8 cellular contexts compared by ENCODE assay signal in the genomic region with DNA sequence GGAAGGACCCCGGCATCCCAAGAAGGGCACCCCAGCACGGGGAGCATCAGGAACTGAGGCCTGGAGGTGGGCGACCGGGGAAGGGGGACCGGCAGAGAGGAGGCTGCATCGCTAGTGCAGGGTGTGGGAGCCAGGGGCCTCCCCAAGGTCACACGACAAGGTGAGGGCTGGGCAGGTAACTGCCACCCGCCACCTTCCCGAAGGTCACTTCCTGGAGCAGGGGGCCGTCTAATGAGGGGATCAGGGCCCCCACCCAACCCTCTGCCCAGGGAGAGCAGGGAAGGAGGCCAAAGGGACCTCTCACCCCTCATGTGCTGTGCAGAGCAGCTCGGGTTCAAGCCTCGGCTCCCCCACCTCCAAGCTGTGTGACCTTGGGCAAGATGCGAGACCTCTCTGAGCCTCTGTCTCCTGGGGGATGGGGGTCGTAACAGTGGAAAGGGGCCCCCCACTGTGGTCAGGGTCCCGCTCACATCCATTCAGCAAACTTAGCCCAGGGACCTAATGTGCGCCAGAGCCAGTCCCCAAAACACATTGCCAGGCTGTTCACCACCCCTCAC. TPM values are rescaled to one million over a fixed set of nuclear protein-coding genes. Genes with fewer than 3 reads are reported as not detected.
A peak's percentile ranks its signal among the peaks of the same experiment; 100 is the strongest.
DNase-seq lines count a peak whose midpoint lies in the region; ATAC-seq and TF ChIP-seq lines count a peak whose summit lies in the region.

No MANE protein-coding gene starts in this region.

- TF ChIP-seq RAD21 in liver (IDR thresholded peaks at IDR 0.05): no peak

- peaks cover 3% of the 10 kb centered on the region for H4K20me1 ChIP-seq in H9 (ENCODE audit: control insufficient read depth, insufficient read depth, insufficient read length)

- H3K27ac Mint-ChIP-seq in activated CD4-positive, alpha-beta T cell treated with anti-CD3 and anti-CD28 coated beads, Interleukin-2, amount 10 ng/mL, durations not matched to agents 24 days and 14 days: no peak overlapping the region
- H3K27ac Mint-ChIP-seq in H9: no peak overlapping the region

- H3K4ac ChIP-seq in H9 (ENCODE audit: low read depth, low read length): no peak overlapping the region

- no peak for DNase-seq in activated CD4-positive, alpha-beta T cell treated with anti-CD3 and anti-CD28 coated beads, Interleukin-2, amount 10 ng/mL, durations not matched to agents 24 days and 14 days
- no peak for DNase-seq in activated CD4-positive, alpha-beta T cell treated with anti-CD3 and anti-CD28 coated beads for 4 hours
- DNase-seq in adrenal gland: no peak
- no peak for DNase-seq in suprapubic skin (ENCODE audit: low spot score in 2 of 2)
- no peak for DNase-seq in NCI-H226
- no peak for DNase-seq in H9

- H3K23ac ChIP-seq in H9 (ENCODE audit: insufficient read length, low read depth, low read length): no peak overlapping the region

- no peak overlapping the region for H2BK5ac ChIP-seq in H9 (ENCODE audit: insufficient read length, low read length)

- H4K8ac ChIP-seq in H9 (replicated peaks; ENCODE audit: insufficient read length, low read depth, low read length): no peak overlapping the region

- H3K23me2 ChIP-seq in H9 (ENCODE audit: insufficient read length, low read depth, low read length, poor library complexity, severe bottlenecking): peaks cover 8% of the 10 kb centered on the region

- H3K9me3 Mint-ChIP-seq in activated CD4-positive, alpha-beta T cell treated with anti-CD3 and anti-CD28 coated beads, Interleukin-2, amount 10 ng/mL, durations not matched to agents 24 days and 14 days: no peaks in the 10 kb centered on the region
- H3K9me3 Mint-ChIP-seq in H9: no peaks in the 10 kb centered on the region

- WGBS in adrenal gland, 4 donors: 40 to 43% (median 42%) methylated on average over 1 to 16 of the region's 16 CpGs
- 47% methylated on average over 16 of the region's 16 CpGs for WGBS in liver
- 41% methylated on average over 6 of the region's 16 CpGs for WGBS in suprapubic skin
- WGBS in H9 (ENCODE audit: extremely low coverage, insufficient read length, low lambda C conversion rate): no CpG with 5 or more reads among the region's 16 CpGs

- no peak overlapping the region for H2AK5ac ChIP-seq in H9 (ENCODE audit: insufficient read length, low read length)

- H3T11ph ChIP-seq in H9 (ENCODE audit: low read length): no peak overlapping the region

- TF ChIP-seq POLR2A in adrenal gland (IDR thresholded peaks at IDR 0.05) (peak in 1 of 2 donors; percentile 30), suprapubic skin (IDR thresholded peaks at IDR 0.05) (no peak)

- H3K27me3 ChIP-seq in adrenal gland (no peaks in the 10 kb centered on the region), liver (ENCODE audit: control insufficient read depth in 4 of 4, insufficient read depth in 4 of 4, low read length in 3 of 4) (no peaks in the 10 kb centered on the region), suprapubic skin (no peaks in the 10 kb centered on the region), H9 (ENCODE audit: insufficient read depth, low read length) (no peaks in the 10 kb centered on the region)

- H3K36me3 Mint-ChIP-seq in activated CD4-positive, alpha-beta T cell treated with anti-CD3 and anti-CD28 coated beads, Interleukin-2, amount 10 ng/mL, durations not matched to agents 24 days and 14 days (ENCODE audit: low read depth): peaks cover 19% of the 10 kb centered on the region
- H3K36me3 Mint-ChIP-seq in H9 (ENCODE audit: insufficient read depth in 1 of 3, low read depth in 3 of 3): peaks cover 4 to 11% (median 10%) of the 10 kb centered on the region in 3 experiments; a peak in 5 of 7 replicates

- H2BK120ac ChIP-seq in H9 (ENCODE audit: low read depth, low read length, poor library complexity, severe bottlenecking): no peak overlapping the region

- ATAC-seq in GM18502 (IDR thresholded peaks at IDR 0.05; ENCODE audit: poor library complexity, unreplicated experiment): no peak

- no peaks in the 10 kb centered on the region for H3K27me3 Mint-ChIP-seq in activated CD4-positive, alpha-beta T cell treated with anti-CD3 and anti-CD28 coated beads, Interleukin-2, amount 10 ng/mL, durations not matched to agents 24 days and 14 days
- no peaks in the 10 kb centered on the region; the same call in 1 of the 2 replicates for H3K27me3 Mint-ChIP-seq in H9 (ENCODE audit: low read depth)

- no peak overlapping the region for H2AFZ ChIP-seq in H9 (ENCODE audit: low read length)

- H3K4me1 ChIP-seq in adrenal gland (replicated peaks in 1 of 2) (peaks cover 68 to 70% of the 10 kb centered on the region in 2 donors), liver (ENCODE audit: control insufficient read depth in 4 of 4, insufficient read depth in 4 of 4, low read length in 3 of 4) (peaks cover 42 to 69% (median 53%) of the 10 kb centered on the region in 4 donors), suprapubic skin (peaks cover 73% of the 10 kb centered on the region), H9 (ENCODE audit: insufficient read depth, low read length) (no peaks in the 10 kb centered on the region; the same call in 1 of the 2 replicates)

- peak overlapping the region; percentile 73 to 98 (median 93) for H3K27ac ChIP-seq in adrenal gland
- peak overlapping the region; percentile 86 to 94 for H3K27ac ChIP-seq in liver (ENCODE audit: low read depth in 1 of 2, low read length in 2 of 2)
- peak overlapping the region; percentile 86 for H3K27ac ChIP-seq in suprapubic skin
- no peak overlapping the region for H3K27ac ChIP-seq in H9 (ENCODE audit: insufficient read length, low read depth, low read length)

- H3K36me3 ChIP-seq in adrenal gland (replicated peaks in 1 of 2) (no peaks in the 10 kb centered on the region), liver (ENCODE audit: control insufficient read depth in 4 of 4, insufficient read depth in 3 of 4, low read depth in 1 of 4, low read length in 3 of 4) (peaks cover 0 to 4% (median 0%) of the 10 kb centered on the region in 4 donors), suprapubic skin (no peaks in the 10 kb centered on the region)

- H2BK12ac ChIP-seq in H9 (ENCODE audit: insufficient read length, low read depth, low read length): no peak overlapping the region

- no peak overlapping the region for H3K56ac ChIP-seq in H9 (ENCODE audit: insufficient read length, low read depth, low read length)

- H3K4me3 Mint-ChIP-seq in activated CD4-positive, alpha-beta T cell treated with anti-CD3 and anti-CD28 coated beads, Interleukin-2, amount 10 ng/mL, durations not matched to agents 24 days and 14 days: peak overlapping the region; percentile 21
- H3K4me3 Mint-ChIP-seq in H9: no peak overlapping the region

- intact Hi-C loops in activated CD4-positive, alpha-beta T cell treated with anti-CD3 and anti-CD28 coated beads, Interleukin-2, amount 10 ng/mL, durations not matched to agents 24 days and 14 days (cut with micrococcal nuclease): no loop called here
- intact Hi-C loops in adrenal gland (cut with DNase I): loop anchor here in 1 of 2 donors (5.0 kb wide), 1 partner anchor 48 kb away; no protein-coding TSS in a partner anchor

- H3K18ac ChIP-seq in H9 (ENCODE audit: insufficient read length, low read depth, low read length): no peak overlapping the region

- peaks cover 37% of the 10 kb centered on the region; the same call in 1 of the 2 replicates for H3K79me2 ChIP-seq in H9 (ENCODE audit: insufficient read depth, low read length)

- no peak overlapping the region for H3K4me2 ChIP-seq in H9 (ENCODE audit: insufficient read depth, insufficient read length, low read length)

- H4K5ac ChIP-seq in H9 (ENCODE audit: insufficient read length, low read depth, low read length): no peak overlapping the region

- H3K9ac ChIP-seq in liver (ENCODE audit: low read depth in 1 of 2, low read length in 2 of 2) (peak overlapping the region in 1 of 2 donors; percentile 14), H9 (ENCODE audit: extremely low read depth, insufficient read length, low read length) (no peak overlapping the region)

- H3K9me3 ChIP-seq in adrenal gland (replicated peaks in 1 of 3) (no peaks in the 10 kb centered on the region), liver (ENCODE audit: control insufficient read depth in 4 of 4, low read length in 3 of 4) (no peaks in the 10 kb centered on the region), suprapubic skin (no peaks in the 10 kb centered on the region), H9 (ENCODE audit: control insufficient read depth, low read depth, low read length) (no peaks in the 10 kb centered on the region)

- TF ChIP-seq EP300 in suprapubic skin (IDR thresholded peaks at IDR 0.05): no peak

- no peak overlapping the region for H2BK15ac ChIP-seq in H9 (ENCODE audit: low read depth, low read length)

- TF ChIP-seq CTCF in adrenal gland (IDR thresholded peaks at IDR 0.05) (no peak), liver (IDR thresholded peaks at IDR 0.05; ENCODE audit: low read depth, low read length, missing input control) (no peak), suprapubic skin (IDR thresholded peaks at IDR 0.05) (no peak), H9 (conservative IDR thresholded peaks at IDR 0.05) (no peak)

- H3K4me1 Mint-ChIP-seq in activated CD4-positive, alpha-beta T cell treated with anti-CD3 and anti-CD28 coated beads, Interleukin-2, amount 10 ng/mL, durations not matched to agents 24 days and 14 days: peaks cover 14% of the 10 kb centered on the region
- peaks cover 6 to 18% of the 10 kb centered on the region in 2 experiments for H3K4me1 Mint-ChIP-seq in H9

- H4K91ac ChIP-seq in H9 (ENCODE audit: insufficient read length, low read depth, low read length): no peak overlapping the region

- H3K79me1 ChIP-seq in H9 (ENCODE audit: insufficient read depth, low read depth, low read length, poor library complexity, severe bottlenecking): peaks cover 13% of the 10 kb centered on the region

- H3K4me3 ChIP-seq in adrenal gland (peak overlapping the region in 1 of 4 donors; percentile 57), liver (ENCODE audit: low read depth in 1 of 3, low read length in 3 of 3) (peak overlapping the region in 2 of 3 donors; percentile 0 to 46), suprapubic skin (peak overlapping the region; percentile 99)

- H3K14ac ChIP-seq in H9 (ENCODE audit: insufficient read depth, low read length): no peak overlapping the region

- no peak overlapping the region for H2BK20ac ChIP-seq in H9 (ENCODE audit: low read depth, low read length, poor library complexity, severe bottlenecking)

RNA-seq across cellular contexts. Expression of a gene that starts 6.0 kb away (rescaled TPM):
- total RNA-seq in activated CD4-positive, alpha-beta T cell treated with anti-CD3 and anti-CD28 coated beads, Interleukin-2, amount 10 ng/mL, durations not matched to agents 24 days and 14 days: 35.8 and 39.6 TPM in 2 replicates
- 10 to 100 TPM; 34.3 to 77.2 (median 57.6) TPM for total RNA-seq in adrenal gland
- 10 to 100 TPM in 2 of 3 donors, 1 to 10 TPM in 1; 7.1 to 22.5 (median 10.6) TPM for polyA plus RNA-seq in adrenal gland
- 10 to 100 TPM; 23.6 to 28.9 TPM for total RNA-seq in liver
- 10 to 100 TPM in 1 of 2 donors, 1 to 10 TPM in 1; 2.9 to 11.7 TPM for polyA plus RNA-seq in liver
- total RNA-seq in suprapubic skin: 10 to 100 TPM; 60.3 to 94.2 (median 77.4) TPM
- total RNA-seq in H9 (2021): 22.8 and 24.9 TPM in 2 replicates

RNA-seq across cellular contexts. Expression of a gene that starts 53.2 kb away (rescaled TPM):
- total RNA-seq in activated CD4-positive, alpha-beta T cell treated with anti-CD3 and anti-CD28 coated beads, Interleukin-2, amount 10 ng/mL, durations not matched to agents 24 days and 14 days: 32.2 and 33.2 TPM in 2 replicates
- total RNA-seq in adrenal gland (10 to 100 TPM; 16.6 to 40.7 (median 28.6) TPM), liver (10 to 100 TPM; 10.8 to 14.1 TPM), suprapubic skin (10 to 100 TPM; 17.1 to 28.7 (median 22.6) TPM), H9 (2021) (52.0 and 59.4 TPM in 2 replicates)
- polyA plus RNA-seq in adrenal gland (10 to 100 TPM; 13.7 to 22.3 (median 21.2) TPM), liver (10 to 100 TPM in 1 of 2 donors, 1 to 10 TPM in 1; 5.6 to 10.4 TPM)
